8 cellular contexts compared by ENCODE assay signal in genomic region chr2:144414324-144414845, GRCh38.
DNase-seq lines count a peak whose midpoint lies in the region; ATAC-seq and TF ChIP-seq lines count a peak whose summit lies in the region.

No MANE protein-coding gene starts in this region.

- no peak for ATAC-seq in GM21423 (IDR thresholded peaks at IDR 0.05; ENCODE audit: unreplicated experiment)

- H3K27ac ChIP-seq in epithelial cell of prostate, result no peak overlapping the region

- peak; percentile 89 for DNase-seq in AML-193 (lab: John Stamatoyannopoulos, UW)
- DNase-seq in GM20000 (ENCODE audit: low spot score), result peak; percentile 14
- peak; percentile 83 to 99 for DNase-seq in NOMO-1 (lab: John Stamatoyannopoulos, UW; ENCODE audit: unreplicated experiment in 2 of 2)
- peak; percentile 79 for DNase-seq in epithelial cell of prostate (ENCODE audit: low read depth, low spot score)
- DNase-seq in stimulated activated CD8-positive, alpha-beta memory T cell treated with anti-CD3 and anti-CD28 coated beads, Interleukin-4, amount 100 ng/mL, for 48 hours, result peak; percentile 36
- DNase-seq in NCI-H1048 (lab: John Stamatoyannopoulos, UW), result no peak
- no peak for DNase-seq in NCI-H345 treated with DMSO at 0.1 percent for 48 hours (lab: John Stamatoyannopoulos, UW; ENCODE audit: unreplicated experiment)

- TF ChIP-seq CTCF in GM20000 (IDR thresholded peaks at IDR 0.05; ENCODE audit: extremely low read depth, missing control alignments), result no peak

Comparison
In these comparisons a context has a peak if more than half of its experiments do, and no peak if none do; other contexts are left out.
1. DNase-seq: peak in AML-193 (2 of 2), GM20000 (single experiment), NOMO-1 (2 of 2), epithelial cell of prostate (single experiment) and stimulated activated CD8-positive, alpha-beta memory T cell treated with anti-CD3 and anti-CD28 coated beads, Interleukin-4, amount 100 ng/mL, for 48 hours (single experiment); none in NCI-H1048 (single experiment) and NCI-H345 treated with DMSO at 0.1 percent for 48 hours (single experiment).